Comparison of ENCODE assay signal across 1 cellular context in the genomic region with DNA sequence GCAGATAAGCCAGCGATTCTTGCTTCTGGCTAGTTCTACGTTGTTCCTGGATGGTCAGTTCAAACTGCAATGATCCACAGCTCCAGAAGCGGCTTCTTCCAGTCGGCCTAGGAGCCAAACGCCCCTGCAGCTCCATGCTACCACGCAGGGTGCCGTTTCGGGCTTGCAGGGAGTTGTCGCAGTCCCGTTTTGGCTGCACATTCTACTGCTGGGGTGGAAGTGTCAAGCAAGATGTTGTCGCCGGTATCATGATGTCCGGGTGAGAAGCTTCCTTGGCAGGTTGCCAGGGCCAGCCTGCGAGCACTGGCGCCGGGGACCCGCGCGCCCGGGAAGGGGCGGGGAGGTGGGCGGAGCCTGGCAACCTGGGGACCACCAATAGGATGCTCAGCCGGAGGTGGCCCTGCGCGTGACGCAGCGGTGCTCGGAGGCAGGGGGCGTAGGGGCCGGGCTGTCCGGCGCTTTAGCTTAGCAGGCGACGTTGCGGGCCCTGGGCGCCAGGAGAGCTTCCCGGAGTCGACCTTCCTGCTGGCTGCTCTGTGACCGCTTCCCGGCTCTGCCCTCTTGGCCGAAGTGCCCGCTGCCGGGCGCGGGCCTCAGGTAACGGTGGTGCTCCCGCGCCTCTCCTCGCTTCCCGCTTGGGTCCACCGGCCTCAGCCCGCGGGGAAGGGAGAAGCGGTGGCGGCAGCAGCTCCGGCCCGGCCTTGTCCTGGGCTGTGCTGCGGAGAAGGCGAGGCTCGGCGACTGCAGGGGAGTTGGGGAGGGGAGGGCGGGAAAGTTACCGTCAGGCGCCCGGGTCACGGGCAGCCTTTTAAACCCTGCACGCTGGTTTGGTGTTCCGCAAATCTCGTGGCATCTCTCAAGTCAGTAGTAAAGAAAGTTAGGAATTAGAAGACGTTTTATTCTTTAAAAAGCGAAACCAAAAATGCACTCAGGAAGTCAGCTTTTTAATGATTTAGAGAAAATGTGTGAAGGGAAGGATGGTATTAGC.
TF ChIP-seq lines count a peak whose summit lies in the region.

A gene (plus strand): TSS at position 458 of the 988 bp plus-strand sequence. CDS start 8,888 bp downstream, outside the sequence.

TF ChIP-seq in Ishikawa, 13 proteins besides CTCF, POLR2A, EP300 and RAD21 (continued from another document):
- TF ChIP-seq, protein P1, sequence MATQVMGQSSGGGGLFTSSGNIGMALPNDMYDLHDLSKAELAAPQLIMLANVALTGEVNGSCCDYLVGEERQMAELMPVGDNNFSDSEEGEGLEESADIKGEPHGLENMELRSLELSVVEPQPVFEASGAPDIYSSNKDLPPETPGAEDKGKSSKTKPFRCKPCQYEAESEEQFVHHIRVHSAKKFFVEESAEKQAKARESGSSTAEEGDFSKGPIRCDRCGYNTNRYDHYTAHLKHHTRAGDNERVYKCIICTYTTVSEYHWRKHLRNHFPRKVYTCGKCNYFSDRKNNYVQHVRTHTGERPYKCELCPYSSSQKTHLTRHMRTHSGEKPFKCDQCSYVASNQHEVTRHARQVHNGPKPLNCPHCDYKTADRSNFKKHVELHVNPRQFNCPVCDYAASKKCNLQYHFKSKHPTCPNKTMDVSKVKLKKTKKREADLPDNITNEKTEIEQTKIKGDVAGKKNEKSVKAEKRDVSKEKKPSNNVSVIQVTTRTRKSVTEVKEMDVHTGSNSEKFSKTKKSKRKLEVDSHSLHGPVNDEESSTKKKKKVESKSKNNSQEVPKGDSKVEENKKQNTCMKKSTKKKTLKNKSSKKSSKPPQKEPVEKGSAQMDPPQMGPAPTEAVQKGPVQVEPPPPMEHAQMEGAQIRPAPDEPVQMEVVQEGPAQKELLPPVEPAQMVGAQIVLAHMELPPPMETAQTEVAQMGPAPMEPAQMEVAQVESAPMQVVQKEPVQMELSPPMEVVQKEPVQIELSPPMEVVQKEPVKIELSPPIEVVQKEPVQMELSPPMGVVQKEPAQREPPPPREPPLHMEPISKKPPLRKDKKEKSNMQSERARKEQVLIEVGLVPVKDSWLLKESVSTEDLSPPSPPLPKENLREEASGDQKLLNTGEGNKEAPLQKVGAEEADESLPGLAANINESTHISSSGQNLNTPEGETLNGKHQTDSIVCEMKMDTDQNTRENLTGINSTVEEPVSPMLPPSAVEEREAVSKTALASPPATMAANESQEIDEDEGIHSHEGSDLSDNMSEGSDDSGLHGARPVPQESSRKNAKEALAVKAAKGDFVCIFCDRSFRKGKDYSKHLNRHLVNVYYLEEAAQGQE (IDR thresholded peaks at IDR 0.05; ENCODE audit: low read depth) = no peak
- peak; percentile 89 for TF ChIP-seq ZBTB7A (IDR thresholded peaks at IDR 0.05; ENCODE audit: low read depth)
- TF ChIP-seq, protein P2, sequence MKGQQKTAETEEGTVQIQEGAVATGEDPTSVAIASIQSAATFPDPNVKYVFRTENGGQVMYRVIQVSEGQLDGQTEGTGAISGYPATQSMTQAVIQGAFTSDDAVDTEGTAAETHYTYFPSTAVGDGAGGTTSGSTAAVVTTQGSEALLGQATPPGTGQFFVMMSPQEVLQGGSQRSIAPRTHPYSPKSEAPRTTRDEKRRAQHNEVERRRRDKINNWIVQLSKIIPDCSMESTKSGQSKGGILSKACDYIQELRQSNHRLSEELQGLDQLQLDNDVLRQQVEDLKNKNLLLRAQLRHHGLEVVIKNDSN (IDR thresholded peaks at IDR 0.05) = peak; percentile 40; the same call in 1 of the 2 replicates
TF ChIP-seq in Ishikawa: peak in this region for 7.
